8 cellular contexts compared by ENCODE assay signal in genomic region chr2:98936917-98937351, GRCh38. TPM values are rescaled to one million over a fixed set of nuclear protein-coding genes. Genes with fewer than 3 reads are reported as not detected.
DNase-seq lines count a peak whose midpoint lies in the region; ATAC-seq, FAIRE-seq and TF ChIP-seq lines count a peak whose summit lies in the region.

No MANE protein-coding gene starts in this region.

- DNase-seq in NCI-H2227 (lab: John Stamatoyannopoulos, UW; ENCODE audit: unreplicated experiment) (peak; percentile 22), NCI-H2227 treated with DMSO at 0.1 percent for 48 hours (lab: John Stamatoyannopoulos, UW) (no peak), iPS-NIHi11 (ENCODE audit: low spot score) (peak; percentile 60), GM12891 (ENCODE audit: insufficient read length, low spot score) (no peak), NOMO-1 treated with DMSO at 0.1 percent for 48 hours (lab: John Stamatoyannopoulos, UW; ENCODE audit: unreplicated experiment) (no peak), GM10266 (ENCODE audit: extremely low spot score) (no peak)
- DNase-seq in stimulated activated effector memory CD8-positive, alpha-beta T cell treated with anti-CD3 and anti-CD28 coated beads, Interleukin-12 subunit alpha, Interleukin-12 subunit beta, amount 100 ng/mL, for 72 hours (ENCODE audit: low spot score in 2 of 2), result peak in 1 of 2 donors; percentile 49

- no peak for TF ChIP-seq CTCF in GM10266 (IDR thresholded peaks at IDR 0.05; ENCODE audit: control insufficient read depth, insufficient read depth, low read depth, missing control alignments)

- peak; percentile 41 for ATAC-seq in activated T-helper 17 cell treated with anti-CD3 and anti-CD28 coated beads, Interleukin-2, amount 50 U/mL, for 72 hours (replicated peaks)
- no peak for ATAC-seq in stimulated activated effector memory CD8-positive, alpha-beta T cell treated with anti-CD3 and anti-CD28 coated beads, Interleukin-12 subunit alpha, Interleukin-12 subunit beta, amount 100 ng/mL, for 72 hours

- no peaks in the 10 kb centered on the region for H3K36me3 Mint-ChIP-seq in activated T-helper 17 cell treated with anti-CD3 and anti-CD28 coated beads, Interleukin-2, amount 50 U/mL, for 72 hours (ENCODE audit: low read depth)
- H3K36me3 Mint-ChIP-seq in stimulated activated effector memory CD8-positive, alpha-beta T cell treated with anti-CD3 and anti-CD28 coated beads, Interleukin-12 subunit alpha, Interleukin-12 subunit beta, amount 100 ng/mL, for 72 hours, result no peaks in the 10 kb centered on the region

- FAIRE-seq in GM12891 (lab: Jason Lieb, UNC), result no peak

- peaks cover 4% of the 10 kb centered on the region for H3K4me1 Mint-ChIP-seq in activated T-helper 17 cell treated with anti-CD3 and anti-CD28 coated beads, Interleukin-2, amount 50 U/mL, for 72 hours
- H3K4me1 Mint-ChIP-seq in stimulated activated effector memory CD8-positive, alpha-beta T cell treated with anti-CD3 and anti-CD28 coated beads, Interleukin-12 subunit alpha, Interleukin-12 subunit beta, amount 100 ng/mL, for 72 hours, result peaks cover 14% of the 10 kb centered on the region

- TF ChIP-seq POLR2A in GM12891 (IDR thresholded peaks at IDR 0.05; ENCODE audit: low read depth, low read length), result no peak

- H3K27ac Mint-ChIP-seq in activated T-helper 17 cell treated with anti-CD3 and anti-CD28 coated beads, Interleukin-2, amount 50 U/mL, for 72 hours, result no peak overlapping the region
- no peak overlapping the region for H3K27ac Mint-ChIP-seq in stimulated activated effector memory CD8-positive, alpha-beta T cell treated with anti-CD3 and anti-CD28 coated beads, Interleukin-12 subunit alpha, Interleukin-12 subunit beta, amount 100 ng/mL, for 72 hours

- peak overlapping the region; percentile 62 for H3K4me3 Mint-ChIP-seq in activated T-helper 17 cell treated with anti-CD3 and anti-CD28 coated beads, Interleukin-2, amount 50 U/mL, for 72 hours
- H3K4me3 Mint-ChIP-seq in stimulated activated effector memory CD8-positive, alpha-beta T cell treated with anti-CD3 and anti-CD28 coated beads, Interleukin-12 subunit alpha, Interleukin-12 subunit beta, amount 100 ng/mL, for 72 hours, result peak overlapping the region; percentile 67

- no peaks in the 10 kb centered on the region for H3K9me3 Mint-ChIP-seq in activated T-helper 17 cell treated with anti-CD3 and anti-CD28 coated beads, Interleukin-2, amount 50 U/mL, for 72 hours
- H3K9me3 Mint-ChIP-seq in stimulated activated effector memory CD8-positive, alpha-beta T cell treated with anti-CD3 and anti-CD28 coated beads, Interleukin-12 subunit alpha, Interleukin-12 subunit beta, amount 100 ng/mL, for 72 hours, result no peaks in the 10 kb centered on the region

- peaks cover 50% of the 10 kb centered on the region for H3K27me3 Mint-ChIP-seq in activated T-helper 17 cell treated with anti-CD3 and anti-CD28 coated beads, Interleukin-2, amount 50 U/mL, for 72 hours

TF ChIP-seq in GM12891, 5 proteins besides CTCF, POLR2A, EP300 and RAD21:
- TF ChIP-seq SPI1 (IDR thresholded peaks at IDR 0.05; ENCODE audit: low read depth, low read length) (no peak), TAF1 (IDR thresholded peaks at IDR 0.05; ENCODE audit: low read depth, low read length) (no peak), PAX5 (IDR thresholded peaks at IDR 0.05; ENCODE audit: insufficient read depth, low read length, severe bottlenecking) (no peak), POLR2AphosphoS5 (IDR thresholded peaks at IDR 0.05; ENCODE audit: low read depth, low read length) (no peak), POU2F2 (IDR thresholded peaks at IDR 0.05; ENCODE audit: low read depth, low read length) (no peak)

RNA-seq across cellular contexts. Expression of gene CRACDL, which starts 0.9 kb away (rescaled TPM):
- under 1 TPM; 0.13 to 0.16 TPM for total RNA-seq in activated T-helper 17 cell treated with anti-CD3 and anti-CD28 coated beads, Interleukin-2, amount 50 U/mL, for 72 hours
- not detected for polyA plus RNA-seq in GM12891 (2012; ENCODE audit: low read depth, missing spikeins)

Comparison
In these comparisons a context has a peak if more than half of its experiments do, and no peak if none do; other contexts are left out.
1. DNase-seq: peak in NCI-H2227 (single experiment) and iPS-NIHi11 (single experiment); none in NCI-H2227 treated with DMSO at 0.1 percent for 48 hours (single experiment), GM12891 (single experiment), NOMO-1 treated with DMSO at 0.1 percent for 48 hours (single experiment) and GM10266 (single experiment).